Comparison of ENCODE assay signal across 1 cellular context in the genomic region with DNA sequence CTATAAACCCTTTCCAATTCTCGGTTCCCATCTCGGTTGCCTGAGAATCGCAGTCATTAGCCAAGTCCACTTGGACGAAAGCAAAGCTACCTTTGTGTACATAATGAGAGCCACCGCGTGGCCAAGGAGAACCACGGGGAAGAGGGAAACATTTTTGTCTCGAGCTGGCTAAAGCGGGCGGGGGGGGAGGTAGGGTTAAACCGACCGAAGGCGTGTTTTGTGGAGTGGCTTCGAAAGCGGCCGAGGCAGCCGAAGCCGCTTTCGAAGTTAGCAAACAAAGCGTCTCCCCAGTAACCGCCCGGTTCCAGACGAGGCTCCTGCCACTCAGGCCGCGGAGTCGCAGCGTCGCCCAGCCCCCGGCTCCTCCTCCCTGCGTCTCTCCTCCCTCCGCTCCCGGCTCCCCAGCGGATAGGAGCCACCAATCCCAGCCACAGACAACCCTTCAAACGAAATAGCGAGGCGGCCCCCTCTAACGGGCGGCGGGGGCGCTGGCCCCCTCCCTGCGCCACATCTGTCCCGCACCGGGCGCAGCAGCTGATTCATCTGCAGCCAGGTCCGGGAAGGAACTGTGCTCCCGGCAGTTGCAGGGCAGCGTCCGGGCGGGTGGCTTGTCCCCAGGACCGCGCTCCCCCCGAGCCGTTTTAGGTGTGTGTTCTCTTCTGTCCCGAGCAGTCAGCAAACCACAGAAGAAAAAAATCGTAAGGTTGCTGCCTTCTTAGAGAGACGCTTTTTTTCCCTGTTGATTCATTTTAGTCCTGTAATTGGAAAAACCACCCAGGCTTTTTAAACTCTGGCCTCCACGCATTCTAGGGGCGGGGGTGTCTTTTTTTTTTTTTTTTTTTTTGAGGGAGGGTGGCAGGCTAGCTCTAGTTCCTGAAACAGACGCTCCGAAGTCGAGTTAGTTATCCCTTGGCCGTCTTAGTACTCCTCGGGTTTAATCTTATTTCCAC.
TF ChIP-seq lines count a peak whose summit lies in the region.

No MANE protein-coding gene starts in this region.

TF ChIP-seq in K562, 482 proteins besides CTCF, POLR2A, EP300 and RAD21 (continued from another document and continues in another):
- TF ChIP-seq, protein P1, sequence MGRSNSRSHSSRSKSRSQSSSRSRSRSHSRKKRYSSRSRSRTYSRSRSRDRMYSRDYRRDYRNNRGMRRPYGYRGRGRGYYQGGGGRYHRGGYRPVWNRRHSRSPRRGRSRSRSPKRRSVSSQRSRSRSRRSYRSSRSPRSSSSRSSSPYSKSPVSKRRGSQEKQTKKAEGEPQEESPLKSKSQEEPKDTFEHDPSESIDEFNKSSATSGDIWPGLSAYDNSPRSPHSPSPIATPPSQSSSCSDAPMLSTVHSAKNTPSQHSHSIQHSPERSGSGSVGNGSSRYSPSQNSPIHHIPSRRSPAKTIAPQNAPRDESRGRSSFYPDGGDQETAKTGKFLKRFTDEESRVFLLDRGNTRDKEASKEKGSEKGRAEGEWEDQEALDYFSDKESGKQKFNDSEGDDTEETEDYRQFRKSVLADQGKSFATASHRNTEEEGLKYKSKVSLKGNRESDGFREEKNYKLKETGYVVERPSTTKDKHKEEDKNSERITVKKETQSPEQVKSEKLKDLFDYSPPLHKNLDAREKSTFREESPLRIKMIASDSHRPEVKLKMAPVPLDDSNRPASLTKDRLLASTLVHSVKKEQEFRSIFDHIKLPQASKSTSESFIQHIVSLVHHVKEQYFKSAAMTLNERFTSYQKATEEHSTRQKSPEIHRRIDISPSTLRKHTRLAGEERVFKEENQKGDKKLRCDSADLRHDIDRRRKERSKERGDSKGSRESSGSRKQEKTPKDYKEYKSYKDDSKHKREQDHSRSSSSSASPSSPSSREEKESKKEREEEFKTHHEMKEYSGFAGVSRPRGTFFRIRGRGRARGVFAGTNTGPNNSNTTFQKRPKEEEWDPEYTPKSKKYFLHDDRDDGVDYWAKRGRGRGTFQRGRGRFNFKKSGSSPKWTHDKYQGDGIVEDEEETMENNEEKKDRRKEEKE (IDR thresholded peaks at IDR 0.05; ENCODE audit: borderline replicate concordance in 1 of 2, control insufficient read depth in 1 of 2, low read depth in 2 of 2, low read length in 1 of 2): peak in 1 of 2 experiments; percentile 79; a peak in 1 of 4 replicates
- TF ChIP-seq, protein P2, sequence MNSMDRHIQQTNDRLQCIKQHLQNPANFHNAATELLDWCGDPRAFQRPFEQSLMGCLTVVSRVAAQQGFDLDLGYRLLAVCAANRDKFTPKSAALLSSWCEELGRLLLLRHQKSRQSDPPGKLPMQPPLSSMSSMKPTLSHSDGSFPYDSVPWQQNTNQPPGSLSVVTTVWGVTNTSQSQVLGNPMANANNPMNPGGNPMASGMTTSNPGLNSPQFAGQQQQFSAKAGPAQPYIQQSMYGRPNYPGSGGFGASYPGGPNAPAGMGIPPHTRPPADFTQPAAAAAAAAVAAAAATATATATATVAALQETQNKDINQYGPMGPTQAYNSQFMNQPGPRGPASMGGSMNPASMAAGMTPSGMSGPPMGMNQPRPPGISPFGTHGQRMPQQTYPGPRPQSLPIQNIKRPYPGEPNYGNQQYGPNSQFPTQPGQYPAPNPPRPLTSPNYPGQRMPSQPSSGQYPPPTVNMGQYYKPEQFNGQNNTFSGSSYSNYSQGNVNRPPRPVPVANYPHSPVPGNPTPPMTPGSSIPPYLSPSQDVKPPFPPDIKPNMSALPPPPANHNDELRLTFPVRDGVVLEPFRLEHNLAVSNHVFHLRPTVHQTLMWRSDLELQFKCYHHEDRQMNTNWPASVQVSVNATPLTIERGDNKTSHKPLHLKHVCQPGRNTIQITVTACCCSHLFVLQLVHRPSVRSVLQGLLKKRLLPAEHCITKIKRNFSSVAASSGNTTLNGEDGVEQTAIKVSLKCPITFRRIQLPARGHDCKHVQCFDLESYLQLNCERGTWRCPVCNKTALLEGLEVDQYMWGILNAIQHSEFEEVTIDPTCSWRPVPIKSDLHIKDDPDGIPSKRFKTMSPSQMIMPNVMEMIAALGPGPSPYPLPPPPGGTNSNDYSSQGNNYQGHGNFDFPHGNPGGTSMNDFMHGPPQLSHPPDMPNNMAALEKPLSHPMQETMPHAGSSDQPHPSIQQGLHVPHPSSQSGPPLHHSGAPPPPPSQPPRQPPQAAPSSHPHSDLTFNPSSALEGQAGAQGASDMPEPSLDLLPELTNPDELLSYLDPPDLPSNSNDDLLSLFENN (IDR thresholded peaks at IDR 0.05; ENCODE audit: low read depth in 2 of 2, low read length in 2 of 2): peak in 1 of 2 experiments; percentile 85; a peak in 2 of 4 replicates
- TF ChIP-seq HMGN3 (IDR thresholded peaks at IDR 0.05; ENCODE audit: borderline replicate concordance, extremely low read depth, insufficient read length, low read depth, low read length): peak; percentile 99
- TF ChIP-seq CEBPB (tag; IDR thresholded peaks at IDR 0.05): no peak
- TF ChIP-seq MECOM (CRISPR knock-in tag; IDR thresholded peaks at IDR 0.05): 0 out of 2 replicates have a peak, but pooled peaks have one; percentile 19
- TF ChIP-seq ZNF217 (CRISPR knock-in tag; IDR thresholded peaks at IDR 0.05): no peak
- TF ChIP-seq GABPB2 (CRISPR knock-in tag; conservative IDR thresholded peaks at IDR 0.05): no peak
- no peak for TF ChIP-seq KDM1A (IDR thresholded peaks at IDR 0.05)
- TF ChIP-seq XRCC3 (IDR thresholded peaks at IDR 0.05): no peak
- no peak for TF ChIP-seq HDAC2 (IDR thresholded peaks at IDR 0.05)
- no peak for TF ChIP-seq KAT8 (IDR thresholded peaks at IDR 0.05; ENCODE audit: low read depth)
- TF ChIP-seq, protein P3, sequence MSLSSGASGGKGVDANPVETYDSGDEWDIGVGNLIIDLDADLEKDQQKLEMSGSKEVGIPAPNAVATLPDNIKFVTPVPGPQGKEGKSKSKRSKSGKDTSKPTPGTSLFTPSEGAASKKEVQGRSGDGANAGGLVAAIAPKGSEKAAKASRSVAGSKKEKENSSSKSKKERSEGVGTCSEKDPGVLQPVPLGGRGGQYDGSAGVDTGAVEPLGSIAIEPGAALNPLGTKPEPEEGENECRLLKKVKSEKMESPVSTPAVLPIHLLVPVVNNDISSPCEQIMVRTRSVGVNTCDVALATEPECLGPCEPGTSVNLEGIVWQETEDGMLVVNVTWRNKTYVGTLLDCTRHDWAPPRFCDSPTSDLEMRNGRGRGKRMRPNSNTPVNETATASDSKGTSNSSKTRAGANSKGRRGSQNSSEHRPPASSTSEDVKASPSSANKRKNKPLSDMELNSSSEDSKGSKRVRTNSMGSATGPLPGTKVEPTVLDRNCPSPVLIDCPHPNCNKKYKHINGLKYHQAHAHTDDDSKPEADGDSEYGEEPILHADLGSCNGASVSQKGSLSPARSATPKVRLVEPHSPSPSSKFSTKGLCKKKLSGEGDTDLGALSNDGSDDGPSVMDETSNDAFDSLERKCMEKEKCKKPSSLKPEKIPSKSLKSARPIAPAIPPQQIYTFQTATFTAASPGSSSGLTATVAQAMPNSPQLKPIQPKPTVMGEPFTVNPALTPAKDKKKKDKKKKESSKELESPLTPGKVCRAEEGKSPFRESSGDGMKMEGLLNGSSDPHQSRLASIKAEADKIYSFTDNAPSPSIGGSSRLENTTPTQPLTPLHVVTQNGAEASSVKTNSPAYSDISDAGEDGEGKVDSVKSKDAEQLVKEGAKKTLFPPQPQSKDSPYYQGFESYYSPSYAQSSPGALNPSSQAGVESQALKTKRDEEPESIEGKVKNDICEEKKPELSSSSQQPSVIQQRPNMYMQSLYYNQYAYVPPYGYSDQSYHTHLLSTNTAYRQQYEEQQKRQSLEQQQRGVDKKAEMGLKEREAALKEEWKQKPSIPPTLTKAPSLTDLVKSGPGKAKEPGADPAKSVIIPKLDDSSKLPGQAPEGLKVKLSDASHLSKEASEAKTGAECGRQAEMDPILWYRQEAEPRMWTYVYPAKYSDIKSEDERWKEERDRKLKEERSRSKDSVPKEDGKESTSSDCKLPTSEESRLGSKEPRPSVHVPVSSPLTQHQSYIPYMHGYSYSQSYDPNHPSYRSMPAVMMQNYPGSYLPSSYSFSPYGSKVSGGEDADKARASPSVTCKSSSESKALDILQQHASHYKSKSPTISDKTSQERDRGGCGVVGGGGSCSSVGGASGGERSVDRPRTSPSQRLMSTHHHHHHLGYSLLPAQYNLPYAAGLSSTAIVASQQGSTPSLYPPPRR (CRISPR knock-in tag; IDR thresholded peaks at IDR 0.05; ENCODE audit: borderline replicate concordance): 0 out of 2 replicates have a peak, but pooled peaks have one; percentile 56
- peak; percentile 85; the same call in 1 of the 2 replicates for TF ChIP-seq OTX1 (CRISPR knock-in tag; IDR thresholded peaks at IDR 0.05)
- TF ChIP-seq MTF1 (CRISPR knock-in tag; IDR thresholded peaks at IDR 0.05; ENCODE audit: borderline replicate concordance): no peak
- no peak for TF ChIP-seq NCOA6 (IDR thresholded peaks at IDR 0.05)
- no peak for TF ChIP-seq NFE2L1 (tag; IDR thresholded peaks at IDR 0.05; ENCODE audit: borderline replicate concordance, low read depth)
- TF ChIP-seq, protein P4, sequence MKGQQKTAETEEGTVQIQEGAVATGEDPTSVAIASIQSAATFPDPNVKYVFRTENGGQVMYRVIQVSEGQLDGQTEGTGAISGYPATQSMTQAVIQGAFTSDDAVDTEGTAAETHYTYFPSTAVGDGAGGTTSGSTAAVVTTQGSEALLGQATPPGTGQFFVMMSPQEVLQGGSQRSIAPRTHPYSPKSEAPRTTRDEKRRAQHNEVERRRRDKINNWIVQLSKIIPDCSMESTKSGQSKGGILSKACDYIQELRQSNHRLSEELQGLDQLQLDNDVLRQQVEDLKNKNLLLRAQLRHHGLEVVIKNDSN (CRISPR knock-in tag; IDR thresholded peaks at IDR 0.05): no peak; the same call in none of the 2 replicates
- no peak for TF ChIP-seq ZFP30 (CRISPR knock-in tag; IDR thresholded peaks at IDR 0.05; ENCODE audit: borderline replicate concordance)
- TF ChIP-seq, protein P5, sequence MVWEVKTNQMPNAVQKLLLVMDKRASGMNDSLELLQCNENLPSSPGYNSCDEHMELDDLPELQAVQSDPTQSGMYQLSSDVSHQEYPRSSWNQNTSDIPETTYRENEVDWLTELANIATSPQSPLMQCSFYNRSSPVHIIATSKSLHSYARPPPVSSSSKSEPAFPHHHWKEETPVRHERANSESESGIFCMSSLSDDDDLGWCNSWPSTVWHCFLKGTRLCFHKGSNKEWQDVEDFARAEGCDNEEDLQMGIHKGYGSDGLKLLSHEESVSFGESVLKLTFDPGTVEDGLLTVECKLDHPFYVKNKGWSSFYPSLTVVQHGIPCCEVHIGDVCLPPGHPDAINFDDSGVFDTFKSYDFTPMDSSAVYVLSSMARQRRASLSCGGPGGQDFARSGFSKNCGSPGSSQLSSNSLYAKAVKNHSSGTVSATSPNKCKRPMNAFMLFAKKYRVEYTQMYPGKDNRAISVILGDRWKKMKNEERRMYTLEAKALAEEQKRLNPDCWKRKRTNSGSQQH (CRISPR knock-in tag; IDR thresholded peaks at IDR 0.05): peak; percentile 80; the same call in 1 of the 2 replicates
- no peak for TF ChIP-seq SNRNP70 (optimal IDR thresholded peaks at IDR 0.05; ENCODE audit: low read depth, low read length)
- peak; percentile 66 for TF ChIP-seq ZNF764 (CRISPR knock-in tag; IDR thresholded peaks at IDR 0.05; ENCODE audit: low read depth)
- no peak for TF ChIP-seq L3MBTL2 (IDR thresholded peaks at IDR 0.05)
- TF ChIP-seq, protein P6, sequence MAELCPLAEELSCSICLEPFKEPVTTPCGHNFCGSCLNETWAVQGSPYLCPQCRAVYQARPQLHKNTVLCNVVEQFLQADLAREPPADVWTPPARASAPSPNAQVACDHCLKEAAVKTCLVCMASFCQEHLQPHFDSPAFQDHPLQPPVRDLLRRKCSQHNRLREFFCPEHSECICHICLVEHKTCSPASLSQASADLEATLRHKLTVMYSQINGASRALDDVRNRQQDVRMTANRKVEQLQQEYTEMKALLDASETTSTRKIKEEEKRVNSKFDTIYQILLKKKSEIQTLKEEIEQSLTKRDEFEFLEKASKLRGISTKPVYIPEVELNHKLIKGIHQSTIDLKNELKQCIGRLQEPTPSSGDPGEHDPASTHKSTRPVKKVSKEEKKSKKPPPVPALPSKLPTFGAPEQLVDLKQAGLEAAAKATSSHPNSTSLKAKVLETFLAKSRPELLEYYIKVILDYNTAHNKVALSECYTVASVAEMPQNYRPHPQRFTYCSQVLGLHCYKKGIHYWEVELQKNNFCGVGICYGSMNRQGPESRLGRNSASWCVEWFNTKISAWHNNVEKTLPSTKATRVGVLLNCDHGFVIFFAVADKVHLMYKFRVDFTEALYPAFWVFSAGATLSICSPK (IDR thresholded peaks at IDR 0.05; ENCODE audit: borderline replicate concordance): no peak
- peak; percentile 37; the same call in 1 of the 2 replicates for TF ChIP-seq TCF7L2 (IDR thresholded peaks at IDR 0.05; ENCODE audit: low read depth, low read length)
- TF ChIP-seq BHLHE40 (IDR thresholded peaks at IDR 0.05; ENCODE audit: low read length): peak; percentile 74
- no peak for TF ChIP-seq NCOR1 (IDR thresholded peaks at IDR 0.05)
- TF ChIP-seq PCBP1 (IDR thresholded peaks at IDR 0.05; ENCODE audit: low read depth, low read length, poor library complexity, severe bottlenecking): peak; percentile 90
- no peak for TF ChIP-seq TRIM28 (IDR thresholded peaks at IDR 0.05)
- TF ChIP-seq, protein P7, sequence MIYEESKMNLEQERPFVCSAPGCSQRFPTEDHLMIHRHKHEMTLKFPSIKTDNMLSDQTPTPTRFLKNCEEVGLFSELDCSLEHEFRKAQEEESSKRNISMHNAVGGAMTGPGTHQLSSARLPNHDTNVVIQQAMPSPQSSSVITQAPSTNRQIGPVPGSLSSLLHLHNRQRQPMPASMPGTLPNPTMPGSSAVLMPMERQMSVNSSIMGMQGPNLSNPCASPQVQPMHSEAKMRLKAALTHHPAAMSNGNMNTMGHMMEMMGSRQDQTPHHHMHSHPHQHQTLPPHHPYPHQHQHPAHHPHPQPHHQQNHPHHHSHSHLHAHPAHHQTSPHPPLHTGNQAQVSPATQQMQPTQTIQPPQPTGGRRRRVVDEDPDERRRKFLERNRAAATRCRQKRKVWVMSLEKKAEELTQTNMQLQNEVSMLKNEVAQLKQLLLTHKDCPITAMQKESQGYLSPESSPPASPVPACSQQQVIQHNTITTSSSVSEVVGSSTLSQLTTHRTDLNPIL (CRISPR knock-in tag; IDR thresholded peaks at IDR 0.05): no peak; the same call in 1 of the 2 replicates
- 0 out of 2 replicates have a peak, but pooled peaks have one; percentile 15 for TF ChIP-seq ZNF561 (CRISPR knock-in tag; conservative IDR thresholded peaks at IDR 0.05)
- TF ChIP-seq E2F3 (CRISPR knock-in tag; IDR thresholded peaks at IDR 0.05): 0 out of 2 replicates have a peak, but pooled peaks have one; percentile 7
